Comparison of ENCODE assay signal across 9 cellular contexts in the genomic region with DNA sequence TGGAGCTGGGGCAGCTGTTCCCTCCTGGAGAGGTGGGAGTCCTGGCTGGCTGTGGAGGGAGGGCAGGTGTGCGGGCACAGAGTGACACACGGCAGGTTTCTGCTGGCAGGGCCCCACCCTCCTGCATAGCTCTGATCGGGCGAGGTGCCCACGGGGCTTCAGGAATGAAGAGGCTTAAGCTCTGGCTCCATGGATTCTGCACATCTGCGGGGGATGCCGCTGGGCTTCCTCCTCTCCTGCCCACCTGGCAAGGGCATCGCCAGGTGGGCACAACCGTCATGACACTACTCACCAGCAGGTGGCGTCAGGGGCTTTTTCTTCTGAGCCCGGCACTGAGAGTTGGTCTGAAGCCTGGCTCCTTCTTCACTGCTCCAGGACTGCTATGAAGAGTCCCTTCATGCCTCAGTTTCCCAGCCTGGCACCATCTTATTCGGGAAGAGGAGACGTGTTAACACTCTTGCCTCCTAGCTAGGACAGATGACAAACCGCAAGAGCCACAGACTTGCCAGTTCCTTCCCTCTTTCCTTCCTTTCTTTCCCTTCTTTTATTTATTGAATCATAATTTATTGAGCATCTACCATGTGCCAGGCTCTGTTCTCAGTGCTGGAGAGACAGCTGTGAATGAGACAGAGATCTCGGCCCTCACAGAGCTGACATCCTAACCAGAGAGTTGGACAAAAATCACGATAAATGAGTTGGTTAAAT. TPM values are rescaled to one million over a fixed set of nuclear protein-coding genes. Genes with fewer than 3 reads are reported as not detected.
DNase-seq lines count a peak whose midpoint lies in the region; ATAC-seq lines count a peak whose summit lies in the region.
"Had no signal": no experiment of that assay in that cellular context is flagged by ENCODE, and none has a peak within 500 bp of the region (broad histone marks: within the 10 kb centered on the region; RNA-seq: fewer than 3 reads in every experiment).

No MANE protein-coding gene starts in this region.

- no peaks in the 10 kb centered on the region for H3K9me3 ChIP-seq in T-helper 17 cell (ENCODE audit: control insufficient read depth, low read length, poor library complexity, severe bottlenecking)
- no peaks in the 10 kb centered on the region for H3K9me3 ChIP-seq in adipocyte (ENCODE audit: control insufficient read depth, low read length)

- H3K4me3 ChIP-seq in adipocyte (ENCODE audit: low read length) = no peak overlapping the region

- H3K36me3 Mint-ChIP-seq in T-helper 17 cell (ENCODE audit: low read depth) = no peaks in the 10 kb centered on the region

- no peak overlapping the region for H3K4me3 Mint-ChIP-seq in T-helper 17 cell

- no peak overlapping the region for H3K9ac ChIP-seq in adipocyte (ENCODE audit: low read length)

- DNase-seq in DMS153 treated with DMSO at 0.1 percent for 48 hours (lab: John Stamatoyannopoulos, UW; ENCODE audit: unreplicated experiment) = peak; percentile 22
- DNase-seq in M059J (ENCODE audit: low read depth) = peak; percentile 54
- DNase-seq in T-helper 17 cell = peak; percentile 49 to 67 (median 53)
- DNase-seq in adipocyte (ENCODE audit: low read depth) = peak; percentile 77
- DNase-seq in hepatic stellate cell (ENCODE audit: low spot score) = peak; percentile 60
- DNase-seq in stimulated activated CD4-positive, alpha-beta T cell treated with anti-CD3 and anti-CD28 coated beads, Interleukin-15, amount 100 ng/mL, for 1 hour (ENCODE audit: low read depth in 1 of 2, low spot score in 1 of 2) = peak; percentile 56 to 62

- H3K4me1 Mint-ChIP-seq in T-helper 17 cell = peaks cover 10% of the 10 kb centered on the region

- H3K27ac Mint-ChIP-seq in T-helper 17 cell = no peak overlapping the region

- H3K36me3 ChIP-seq in adipocyte (ENCODE audit: control insufficient read depth, insufficient read depth, low read length, severe bottlenecking) = no peaks in the 10 kb centered on the region

- ATAC-seq in T-helper 17 cell (peak; percentile 81), GM18870 (IDR thresholded peaks at IDR 0.05; ENCODE audit: unreplicated experiment) (no peak), HG02970 (IDR thresholded peaks at IDR 0.05; ENCODE audit: low FRiP score, unreplicated experiment) (no peak)

- H3K27me3 Mint-ChIP-seq in T-helper 17 cell = peaks cover 15% of the 10 kb centered on the region

- no peaks in the 10 kb centered on the region for H3K27me3 ChIP-seq in adipocyte (replicated peaks; ENCODE audit: control insufficient read depth, insufficient read depth, low read length)

- H3K4me1 ChIP-seq in adipocyte (ENCODE audit: control insufficient read depth, insufficient read depth, low read length) = peaks cover 7% of the 10 kb centered on the region

RNA-seq across cellular contexts. Expression of gene PAK4, which starts 15.2 kb away (rescaled TPM):
- total RNA-seq in M059J (2014; rRNA removed; shearing (Covaris generic)) = 6.1 and 10.9 TPM in 2 replicates
- 1 to 10 TPM; 9.6 to 9.7 TPM for total RNA-seq in T-helper 17 cell

RNA-seq across cellular contexts. Expression of gene ACP7, which starts 26.2 kb away (rescaled TPM):
- total RNA-seq in M059J (2014; rRNA removed; shearing (Covaris generic)) = 0.89 and 1.7 TPM in 2 replicates
- total RNA-seq in T-helper 17 cell = not detected
- total RNA-seq: T-helper 1 cell treated with Interleukin-12 subunit alpha and Interleukin-12 subunit beta and Interleukin-4 antibody, amounts not matched to agents 30 ng/mL and 1 ng/mL, for 36 hours had no signal

Comparison
In these comparisons a context has a peak if more than half of its experiments do, and no peak if none do; other contexts are left out.
1. DNase-seq: peak in every context shown above with its lines; median percentile 77 in adipocyte; 60 in hepatic stellate cell; 59 in stimulated activated CD4-positive, alpha-beta T cell treated with anti-CD3 and anti-CD28 coated beads, Interleukin-15, amount 100 ng/mL, for 1 hour; 54 in M059J; 53 in T-helper 17 cell; 22 in DMS153 treated with DMSO at 0.1 percent for 48 hours.